Comparison of ENCODE assay signal across 2 cellular contexts in the genomic region with DNA sequence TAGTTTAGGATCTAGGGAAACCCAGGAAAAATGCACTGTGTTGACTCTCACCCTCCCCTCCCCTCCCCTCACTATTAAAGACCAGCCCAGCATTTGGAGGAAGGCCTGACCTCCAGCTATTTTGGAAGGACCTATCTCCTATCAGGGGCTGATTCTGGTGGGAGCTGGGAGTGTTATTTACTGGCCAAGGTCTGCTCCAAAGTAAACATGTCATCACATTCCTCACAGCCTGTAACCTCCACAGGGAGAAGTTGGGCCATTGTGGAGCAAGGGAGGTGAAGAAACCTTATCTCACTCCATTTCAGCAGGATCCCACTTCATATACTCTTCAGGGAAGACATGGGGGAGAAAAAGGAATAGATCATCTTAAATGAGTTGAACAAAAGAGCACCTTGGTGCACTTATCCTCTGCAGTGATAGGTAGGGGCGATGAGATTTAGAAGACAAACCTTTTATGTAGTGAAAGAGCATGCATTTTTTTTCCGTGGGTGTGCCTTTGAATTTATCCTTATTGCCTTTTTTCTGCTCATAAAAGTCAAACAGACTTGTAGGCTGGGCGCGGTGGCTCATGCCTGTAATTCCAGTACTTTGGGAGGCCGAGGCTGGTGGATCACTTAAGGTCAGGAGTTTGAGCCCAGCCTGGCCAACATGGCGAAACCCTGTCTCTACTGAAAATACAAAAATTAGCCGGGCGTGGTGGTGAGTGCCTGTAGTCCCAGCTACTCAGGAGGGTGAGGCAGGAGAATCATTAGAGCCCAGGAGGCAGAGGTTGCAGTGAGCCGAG.
A peak's percentile ranks its signal among the peaks of the same experiment; 100 is the strongest.
TF ChIP-seq lines count a peak whose summit lies in the region.

No MANE protein-coding gene starts in this region.

TF ChIP-seq in IMR-90, 13 proteins besides CTCF, POLR2A, EP300 and RAD21:
- TF ChIP-seq RFX5 (IDR thresholded peaks at IDR 0.05; ENCODE audit: low read depth, low read length): no peak

TF ChIP-seq in HepG2, 621 proteins besides CTCF, POLR2A, EP300 and RAD21 (continues in another document):
- TF ChIP-seq, protein P1, sequence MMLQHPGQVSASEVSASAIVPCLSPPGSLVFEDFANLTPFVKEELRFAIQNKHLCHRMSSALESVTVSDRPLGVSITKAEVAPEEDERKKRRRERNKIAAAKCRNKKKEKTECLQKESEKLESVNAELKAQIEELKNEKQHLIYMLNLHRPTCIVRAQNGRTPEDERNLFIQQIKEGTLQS (CRISPR knock-in tag; IDR thresholded peaks at IDR 0.05): no peak; the same call in 1 of the 2 replicates
- TF ChIP-seq, protein P2, sequence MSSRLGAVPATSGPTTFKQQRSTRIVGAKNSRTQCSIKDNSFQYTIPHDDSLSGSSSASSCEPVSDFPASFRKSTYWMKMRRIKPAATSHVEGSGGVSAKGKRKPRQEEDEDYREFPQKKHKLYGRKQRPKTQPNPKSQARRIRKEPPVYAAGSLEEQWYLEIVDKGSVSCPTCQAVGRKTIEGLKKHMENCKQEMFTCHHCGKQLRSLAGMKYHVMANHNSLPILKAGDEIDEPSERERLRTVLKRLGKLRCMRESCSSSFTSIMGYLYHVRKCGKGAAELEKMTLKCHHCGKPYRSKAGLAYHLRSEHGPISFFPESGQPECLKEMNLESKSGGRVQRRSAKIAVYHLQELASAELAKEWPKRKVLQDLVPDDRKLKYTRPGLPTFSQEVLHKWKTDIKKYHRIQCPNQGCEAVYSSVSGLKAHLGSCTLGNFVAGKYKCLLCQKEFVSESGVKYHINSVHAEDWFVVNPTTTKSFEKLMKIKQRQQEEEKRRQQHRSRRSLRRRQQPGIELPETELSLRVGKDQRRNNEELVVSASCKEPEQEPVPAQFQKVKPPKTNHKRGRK (CRISPR knock-in tag; IDR thresholded peaks at IDR 0.05): no peak
- TF ChIP-seq ZNF207 (IDR thresholded peaks at IDR 0.05; ENCODE audit: borderline replicate concordance): no peak
- no peak for TF ChIP-seq KAT2B (IDR thresholded peaks at IDR 0.05; ENCODE audit: borderline replicate concordance, low read depth, low read length)
- TF ChIP-seq FLYWCH1 (CRISPR knock-in tag; IDR thresholded peaks at IDR 0.05): no peak
- TF ChIP-seq RBAK (CRISPR knock-in tag; IDR thresholded peaks at IDR 0.05): no peak
- TF ChIP-seq, protein P3, sequence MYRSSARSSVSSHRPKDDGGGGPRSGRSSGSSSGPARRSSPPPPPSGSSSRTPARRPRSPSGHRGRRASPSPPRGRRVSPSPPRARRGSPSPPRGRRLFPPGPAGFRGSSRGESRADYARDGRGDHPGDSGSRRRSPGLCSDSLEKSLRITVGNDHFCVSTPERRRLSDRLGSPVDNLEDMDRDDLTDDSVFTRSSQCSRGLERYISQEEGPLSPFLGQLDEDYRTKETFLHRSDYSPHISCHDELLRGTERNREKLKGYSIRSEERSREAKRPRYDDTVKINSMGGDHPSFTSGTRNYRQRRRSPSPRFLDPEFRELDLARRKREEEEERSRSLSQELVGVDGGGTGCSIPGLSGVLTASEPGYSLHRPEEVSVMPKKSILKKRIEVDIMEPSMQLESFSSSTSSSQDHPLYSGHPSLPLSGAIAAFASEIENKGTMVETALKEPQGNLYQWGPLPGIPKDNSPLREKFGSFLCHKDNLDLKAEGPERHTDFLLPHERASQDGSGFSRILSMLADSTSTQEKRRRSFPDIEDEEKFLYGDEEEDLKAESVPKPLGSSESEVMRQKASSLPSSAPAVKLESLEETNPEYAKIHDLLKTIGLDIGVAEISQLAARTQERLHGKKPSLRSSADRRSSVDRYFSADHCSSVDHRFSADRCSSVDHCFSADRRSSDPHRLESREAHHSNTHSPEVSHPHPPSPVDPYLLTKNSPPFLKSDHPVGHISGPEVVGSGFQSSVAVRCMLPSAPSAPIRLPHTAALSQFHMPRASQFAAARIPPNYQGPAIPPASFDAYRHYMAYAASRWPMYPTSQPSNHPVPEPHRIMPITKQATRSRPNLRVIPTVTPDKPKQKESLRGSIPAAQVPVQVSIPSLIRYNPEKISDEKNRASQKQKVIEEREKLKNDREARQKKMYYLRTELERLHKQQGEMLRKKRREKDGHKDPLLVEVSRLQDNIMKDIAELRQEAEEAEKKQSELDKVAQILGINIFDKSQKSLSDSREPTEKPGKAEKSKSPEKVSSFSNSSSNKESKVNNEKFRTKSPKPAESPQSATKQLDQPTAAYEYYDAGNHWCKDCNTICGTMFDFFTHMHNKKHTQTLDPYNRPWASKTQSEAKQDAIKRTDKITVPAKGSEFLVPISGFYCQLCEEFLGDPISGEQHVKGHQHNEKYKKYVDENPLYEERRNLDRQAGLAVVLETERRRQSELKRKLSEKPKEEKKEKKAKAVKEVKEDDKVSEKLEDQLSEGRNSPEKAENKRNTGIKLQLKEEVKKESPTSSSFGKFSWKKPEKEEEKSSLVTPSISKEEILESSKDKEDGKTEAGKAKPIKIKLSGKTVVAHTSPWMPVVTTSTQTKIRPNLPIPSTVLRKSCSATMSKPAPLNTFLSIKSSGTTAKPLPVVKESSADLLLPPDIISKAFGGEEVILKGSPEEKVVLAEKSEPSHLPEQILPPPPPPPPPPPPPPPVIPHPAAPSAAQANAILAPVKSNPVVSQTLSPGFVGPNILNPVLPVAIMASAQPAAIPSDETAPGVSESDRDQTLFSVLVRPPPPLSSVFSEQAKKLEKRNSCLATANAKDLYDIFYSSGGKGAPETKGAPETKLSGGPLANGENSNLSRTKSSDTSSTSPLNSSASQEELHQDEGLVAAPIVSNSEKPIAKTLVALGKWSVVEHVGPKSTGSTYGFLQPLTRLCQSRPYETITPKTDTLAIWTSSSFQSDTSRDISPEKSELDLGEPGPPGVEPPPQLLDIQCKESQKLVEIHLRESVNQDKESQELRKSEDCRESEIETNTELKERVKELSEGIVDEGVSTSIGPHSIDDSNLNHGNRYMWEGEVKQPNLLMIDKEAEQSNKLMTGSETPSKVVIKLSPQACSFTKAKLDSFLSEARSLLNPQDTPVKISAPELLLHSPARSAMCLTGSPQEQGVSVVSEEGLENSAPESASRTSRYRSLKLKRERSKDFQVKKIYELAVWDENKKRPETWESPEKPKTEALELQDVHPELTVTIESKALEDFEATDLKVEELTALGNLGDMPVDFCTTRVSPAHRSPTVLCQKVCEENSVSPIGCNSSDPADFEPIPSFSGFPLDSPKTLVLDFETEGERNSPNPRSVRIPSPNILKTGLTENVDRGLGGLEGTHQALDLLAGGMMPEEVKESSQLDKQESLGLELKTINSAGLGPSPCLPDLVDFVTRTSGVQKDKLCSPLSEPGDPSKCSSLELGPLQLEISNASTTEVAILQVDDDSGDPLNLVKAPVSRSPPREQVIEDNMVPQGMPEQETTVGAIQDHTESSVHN (CRISPR knock-in tag; IDR thresholded peaks at IDR 0.05): no peak
- no peak for TF ChIP-seq HNRNPH1 (optimal IDR thresholded peaks at IDR 0.05; ENCODE audit: low read depth, low read length)
- no peak for TF ChIP-seq MAFG (CRISPR knock-in tag; IDR thresholded peaks at IDR 0.05)
- no peak for TF ChIP-seq CHD4 (IDR thresholded peaks at IDR 0.05; ENCODE audit: borderline replicate concordance, low read length)
- no peak for TF ChIP-seq PHF5A (CRISPR knock-in tag; IDR thresholded peaks at IDR 0.05; ENCODE audit: low read depth, unreplicated experiment)
- TF ChIP-seq, protein P4, sequence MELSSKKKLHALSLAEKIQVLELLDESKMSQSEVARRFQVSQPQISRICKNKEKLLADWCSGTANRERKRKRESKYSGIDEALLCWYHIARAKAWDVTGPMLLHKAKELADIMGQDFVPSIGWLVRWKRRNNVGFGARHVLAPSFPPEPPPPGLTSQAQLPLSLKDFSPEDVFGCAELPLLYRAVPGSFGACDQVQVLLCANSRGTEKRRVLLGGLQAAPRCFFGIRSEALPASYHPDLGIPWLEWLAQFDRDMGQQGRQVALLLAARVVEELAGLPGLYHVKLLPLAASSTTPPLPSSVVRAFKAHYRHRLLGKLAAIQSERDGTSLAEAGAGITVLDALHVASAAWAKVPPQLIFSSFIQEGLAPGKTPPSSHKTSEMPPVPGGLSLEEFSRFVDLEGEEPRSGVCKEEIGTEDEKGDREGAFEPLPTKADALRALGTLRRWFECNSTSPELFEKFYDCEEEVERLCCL (CRISPR knock-in tag; IDR thresholded peaks at IDR 0.05; ENCODE audit: borderline replicate concordance): no peak
- TF ChIP-seq SYNCRIP (IDR thresholded peaks at IDR 0.05; ENCODE audit: insufficient read depth, low read depth, low read length): no peak
- TF ChIP-seq ZNF660 (CRISPR knock-in tag; IDR thresholded peaks at IDR 0.05; ENCODE audit: borderline replicate concordance, low read depth): no peak
- peak; percentile 67 for TF ChIP-seq SAP130 (CRISPR knock-in tag; IDR thresholded peaks at IDR 0.05; ENCODE audit: low read depth)
- peak; percentile 51; the same call in 1 of the 2 replicates for TF ChIP-seq NR2C2 (CRISPR knock-in tag; IDR thresholded peaks at IDR 0.05; ENCODE audit: borderline replicate concordance)
- peak; percentile 90 for TF ChIP-seq HNF4A (CRISPR knock-in tag; IDR thresholded peaks at IDR 0.05)
- no peak for TF ChIP-seq ARHGAP35 (CRISPR knock-in tag; IDR thresholded peaks at IDR 0.05; ENCODE audit: borderline replicate concordance)
- no peak for TF ChIP-seq ZNF652 (CRISPR knock-in tag; IDR thresholded peaks at IDR 0.05; ENCODE audit: borderline replicate concordance, low read depth)
- TF ChIP-seq ZNF18 (CRISPR knock-in tag; IDR thresholded peaks at IDR 0.05; ENCODE audit: insufficient replicate concordance): peak; percentile 20
- 0 out of 2 replicates have a peak, but pooled peaks have one; percentile 43 for TF ChIP-seq ZNF784 (CRISPR knock-in tag; IDR thresholded peaks at IDR 0.05; ENCODE audit: borderline replicate concordance)
- TF ChIP-seq ZNF768 (CRISPR knock-in tag; IDR thresholded peaks at IDR 0.05): no peak
- peak; percentile 79; the same call in 1 of the 2 replicates for TF ChIP-seq ZSCAN29 (CRISPR knock-in tag; conservative IDR thresholded peaks at IDR 0.05)
- 0 out of 2 replicates have a peak, but pooled peaks have one; percentile 48 for TF ChIP-seq TGIF2 (CRISPR knock-in tag; IDR thresholded peaks at IDR 0.05)
- TF ChIP-seq KAT7 (CRISPR knock-in tag; IDR thresholded peaks at IDR 0.05; ENCODE audit: borderline replicate concordance): no peak
- TF ChIP-seq FOXA3 (CRISPR knock-in tag; IDR thresholded peaks at IDR 0.05): peak; percentile 98
- no peak for TF ChIP-seq TCF12 (IDR thresholded peaks at IDR 0.05)
- no peak for TF ChIP-seq TCF12 (CRISPR knock-in tag; IDR thresholded peaks at IDR 0.05)
- TF ChIP-seq YEATS2 (CRISPR knock-in tag; IDR thresholded peaks at IDR 0.05; ENCODE audit: borderline replicate concordance): no peak
- TF ChIP-seq DBP (CRISPR knock-in tag; IDR thresholded peaks at IDR 0.05; ENCODE audit: not compliant biosample characterization): no peak
- 0 out of 2 replicates have a peak, but pooled peaks have one; percentile 49 for TF ChIP-seq MIXL1 (CRISPR knock-in tag; IDR thresholded peaks at IDR 0.05)
- no peak for TF ChIP-seq TAF1 (CRISPR knock-in tag; IDR thresholded peaks at IDR 0.05)
- TF ChIP-seq GZF1 (CRISPR knock-in tag; IDR thresholded peaks at IDR 0.05): no peak
- peak; percentile 56; the same call in 1 of the 2 replicates for TF ChIP-seq POGZ (CRISPR knock-in tag; IDR thresholded peaks at IDR 0.05)
- TF ChIP-seq KMT2B (CRISPR knock-in tag; IDR thresholded peaks at IDR 0.05): no peak
- TF ChIP-seq PAWR (CRISPR knock-in tag; IDR thresholded peaks at IDR 0.05; ENCODE audit: borderline replicate concordance): no peak
- TF ChIP-seq, protein P5, sequence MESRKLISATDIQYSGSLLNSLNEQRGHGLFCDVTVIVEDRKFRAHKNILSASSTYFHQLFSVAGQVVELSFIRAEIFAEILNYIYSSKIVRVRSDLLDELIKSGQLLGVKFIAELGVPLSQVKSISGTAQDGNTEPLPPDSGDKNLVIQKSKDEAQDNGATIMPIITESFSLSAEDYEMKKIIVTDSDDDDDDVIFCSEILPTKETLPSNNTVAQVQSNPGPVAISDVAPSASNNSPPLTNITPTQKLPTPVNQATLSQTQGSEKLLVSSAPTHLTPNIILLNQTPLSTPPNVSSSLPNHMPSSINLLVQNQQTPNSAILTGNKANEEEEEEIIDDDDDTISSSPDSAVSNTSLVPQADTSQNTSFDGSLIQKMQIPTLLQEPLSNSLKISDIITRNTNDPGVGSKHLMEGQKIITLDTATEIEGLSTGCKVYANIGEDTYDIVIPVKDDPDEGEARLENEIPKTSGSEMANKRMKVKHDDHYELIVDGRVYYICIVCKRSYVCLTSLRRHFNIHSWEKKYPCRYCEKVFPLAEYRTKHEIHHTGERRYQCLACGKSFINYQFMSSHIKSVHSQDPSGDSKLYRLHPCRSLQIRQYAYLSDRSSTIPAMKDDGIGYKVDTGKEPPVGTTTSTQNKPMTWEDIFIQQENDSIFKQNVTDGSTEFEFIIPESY (CRISPR knock-in tag; IDR thresholded peaks at IDR 0.05): no peak
- no peak for TF ChIP-seq CCDC6 (CRISPR knock-in tag; IDR thresholded peaks at IDR 0.05)
- TF ChIP-seq ZNF569 (CRISPR knock-in tag; IDR thresholded peaks at IDR 0.05; ENCODE audit: borderline replicate concordance): no peak
- TF ChIP-seq RBM39 (IDR thresholded peaks at IDR 0.05; ENCODE audit: low read depth, low read length, poor library complexity, severe bottlenecking): no peak
